9 cellular contexts compared by ENCODE assay signal in the genomic region with DNA sequence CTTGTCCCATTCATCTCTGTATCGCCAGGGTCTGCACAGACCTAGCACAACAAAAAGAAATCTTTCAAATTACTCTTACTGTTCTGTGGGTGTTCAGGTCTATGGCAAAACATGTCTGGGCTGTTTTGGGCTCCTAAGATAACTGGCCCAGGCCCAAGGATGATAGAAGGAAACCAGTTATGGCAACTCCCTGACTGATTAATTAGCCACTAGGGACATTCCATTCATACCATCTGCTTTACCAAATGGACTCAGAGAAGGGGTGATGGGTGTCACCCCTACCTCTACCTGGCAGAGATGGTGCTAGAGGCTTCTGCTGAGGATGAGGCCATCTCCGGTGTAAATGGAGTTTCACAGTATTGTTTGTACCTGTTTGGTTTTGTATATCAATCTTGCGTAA. TPM values are rescaled to one million over a fixed set of nuclear protein-coding genes. Genes with fewer than 3 reads are reported as not detected.
A peak's percentile ranks its signal among the peaks of the same experiment; 100 is the strongest.
DNase-seq lines count a peak whose midpoint lies in the region; ATAC-seq, FAIRE-seq and TF ChIP-seq lines count a peak whose summit lies in the region.
"Had no signal": no experiment of that assay in that cellular context is flagged by ENCODE, and none has a peak within 500 bp of the region (broad histone marks: within the 10 kb centered on the region; RNA-seq: fewer than 3 reads in every experiment).

No MANE protein-coding gene starts in this region.

- H3K4me1 Mint-ChIP-seq in activated naive CD4-positive, alpha-beta T cell treated with anti-CD3 and anti-CD28 coated beads, Interleukin-2, amount 10 ng/mL, durations not matched to agents 7 days and 5 days, result peaks cover 36% of the 10 kb centered on the region
- H3K4me1 Mint-ChIP-seq in activated T-helper 1 cell treated with anti-CD3 and anti-CD28 coated beads, Interleukin-12 subunit alpha, Interleukin-12 subunit beta, Interleukin-2, Interleukin-4 antibody, amounts not matched to agents 30 ng/mL and 10 ng/mL and 1 ng/mL, durations not matched to agents 14 hours and 24 hours and 36 hours (ENCODE audit: low read depth), result peaks cover 49% of the 10 kb centered on the region

- TF ChIP-seq POLR2A in HepG2 (IDR thresholded peaks at IDR 0.05; ENCODE audit: insufficient read depth in 1 of 2, low read depth in 2 of 2, low read length in 2 of 2) (no peak), tibial nerve (IDR thresholded peaks at IDR 0.05) (no peak)

- no peak for ATAC-seq in HepG2
- ATAC-seq in GM21619 (IDR thresholded peaks at IDR 0.05; ENCODE audit: unreplicated experiment), result no peak

- no peak for FAIRE-seq in HepG2 (lab: Jason Lieb, UNC)

- H3K9ac ChIP-seq in HepG2 (ENCODE audit: insufficient read depth, low read depth, low read length), result no peak overlapping the region

- H3K4me3 ChIP-seq in HepG2 (replicated peaks in 1 of 3; ENCODE audit: insufficient read depth in 1 of 3, low read depth in 2 of 3, low read length in 3 of 3) (no peak overlapping the region), tibial nerve (peak overlapping the region in 2 of 4 donors; percentile 81 to 85)
- H3K4me3 ChIP-seq: cardiac muscle cell had no signal

- H3K9me3 ChIP-seq in HepG2 (ENCODE audit: low read length) (no peaks in the 10 kb centered on the region), tibial nerve (no peaks in the 10 kb centered on the region)

- H2AFZ ChIP-seq in HepG2 (ENCODE audit: low read length), result no peak overlapping the region

- CTCF ChIA-PET in activated naive CD4-positive, alpha-beta T cell treated with anti-CD3 and anti-CD28 coated beads, Interleukin-2, amount 10 ng/mL, durations not matched to agents 7 days and 5 days (lab: Charles Lee), result no interaction called here
- CTCF ChIA-PET in HepG2 (lab: Yijun Ruan, JAX; ENCODE audit: low intra/inter-chr PET ratio, low total read pairs), result no interaction called here

- H3K4me1 ChIP-seq in HepG2 (ENCODE audit: insufficient read depth, low read length) (peaks cover 64% of the 10 kb centered on the region), tibial nerve (peaks cover 0 to 51% (median 17%) of the 10 kb centered on the region in 4 donors)

- no peak for DNase-seq in activated naive CD4-positive, alpha-beta T cell treated with anti-CD3 and anti-CD28 coated beads, Interleukin-2, amount 10 ng/mL, durations not matched to agents 7 days and 5 days
- DNase-seq in activated naive CD4-positive, alpha-beta T cell (lab: John Stamatoyannopoulos, UW), result no peak
- DNase-seq in activated T-helper 1 cell treated with anti-CD3 and anti-CD28 coated beads, Interleukin-12 subunit alpha, Interleukin-12 subunit beta, Interleukin-2, Interleukin-4 antibody, amounts not matched to agents 30 ng/mL and 10 ng/mL and 1 ng/mL, durations not matched to agents 14 hours and 24 hours and 36 hours (ENCODE audit: low spot score), result no peak
- DNase-seq in HepG2 (ENCODE audit: low spot score) (no peak), tibial nerve (ENCODE audit: low spot score in 2 of 2) (no peak), GM19240 (ENCODE audit: insufficient read length, low spot score) (no peak), SW480 (ENCODE audit: low spot score) (no peak)

- no peaks in the 10 kb centered on the region for H3K9me3 Mint-ChIP-seq in activated naive CD4-positive, alpha-beta T cell treated with anti-CD3 and anti-CD28 coated beads, Interleukin-2, amount 10 ng/mL, durations not matched to agents 7 days and 5 days
- H3K9me3 Mint-ChIP-seq in activated T-helper 1 cell treated with anti-CD3 and anti-CD28 coated beads, Interleukin-12 subunit alpha, Interleukin-12 subunit beta, Interleukin-2, Interleukin-4 antibody, amounts not matched to agents 30 ng/mL and 10 ng/mL and 1 ng/mL, durations not matched to agents 14 hours and 24 hours and 36 hours, result no peaks in the 10 kb centered on the region

- no peaks in the 10 kb centered on the region; a peak in 1 of 5 replicates for H3K27me3 ChIP-seq in HepG2 (ENCODE audit: control insufficient read depth in 1 of 2, insufficient read depth in 2 of 2, low read length in 2 of 2)
- no peaks in the 10 kb centered on the region for H3K27me3 ChIP-seq in tibial nerve

- peak overlapping the region; percentile 76 for H3K4me3 Mint-ChIP-seq in activated naive CD4-positive, alpha-beta T cell treated with anti-CD3 and anti-CD28 coated beads, Interleukin-2, amount 10 ng/mL, durations not matched to agents 7 days and 5 days
- H3K4me3 Mint-ChIP-seq in activated T-helper 1 cell treated with anti-CD3 and anti-CD28 coated beads, Interleukin-12 subunit alpha, Interleukin-12 subunit beta, Interleukin-2, Interleukin-4 antibody, amounts not matched to agents 30 ng/mL and 10 ng/mL and 1 ng/mL, durations not matched to agents 14 hours and 24 hours and 36 hours, result peak overlapping the region; percentile 80

- POLR2A ChIA-PET in HepG2 (lab: Yijun Ruan, JAX), result interaction anchor here (2.4 kb wide), 1 partner anchor 69 kb away, joined by 17 read pairs; the partner anchor contains the start of genes FKBP15 and SLC31A1

- TF ChIP-seq RAD21 in HepG2 (CRISPR knock-in tag; IDR thresholded peaks at IDR 0.05), result no peak

- H3K27ac ChIP-seq in HepG2 (ENCODE audit: extremely low read length, insufficient read depth, low read length) (no peak overlapping the region), tibial nerve (peak overlapping the region in 3 of 4 donors; percentile 50 to 94 (median 91))
- H3K27ac ChIP-seq: cardiac muscle cell had no signal

- no peaks in the 10 kb centered on the region; a peak in 2 of 5 replicates for H3K36me3 ChIP-seq in HepG2 (replicated peaks in 1 of 2; ENCODE audit: control insufficient read depth in 1 of 2, insufficient read depth in 2 of 2, low read length in 2 of 2)
- H3K36me3 ChIP-seq in tibial nerve, result peaks cover 0 to 22% (median 0%) of the 10 kb centered on the region in 3 donors
- H3K36me3 ChIP-seq: cardiac muscle cell had no signal

- H3K4me2 ChIP-seq in HepG2 (ENCODE audit: low read depth, low read length), result peak overlapping the region; percentile 82; the same call in 1 of the 2 replicates

- no peaks in the 10 kb centered on the region for H3K79me2 ChIP-seq in HepG2 (ENCODE audit: insufficient read depth, low read length)

- TF ChIP-seq CTCF in HepG2 (CRISPR knock-in tag; IDR thresholded peaks at IDR 0.05) (no peak), tibial nerve (IDR thresholded peaks at IDR 0.05) (no peak)

- intact Hi-C loops in activated T-helper 1 cell treated with anti-CD3 and anti-CD28 coated beads, Interleukin-12 subunit alpha, Interleukin-12 subunit beta, Interleukin-2, Interleukin-4 antibody, amounts not matched to agents 30 ng/mL and 10 ng/mL and 1 ng/mL, durations not matched to agents 14 hours and 24 hours and 36 hours (cut with micrococcal nuclease), result loop anchor here (5.0 kb wide), 1 partner anchor 40 kb away; no protein-coding TSS in a partner anchor
- intact Hi-C loops in HepG2 (cut with micrococcal nuclease; ENCODE audit: unreplicated experiment), result loop anchor here (5.0 kb wide), 1 partner anchor 70 kb away; the partner anchor contains the start of genes FKBP15 and SLC31A1

- H3K36me3 Mint-ChIP-seq in activated naive CD4-positive, alpha-beta T cell treated with anti-CD3 and anti-CD28 coated beads, Interleukin-2, amount 10 ng/mL, durations not matched to agents 7 days and 5 days, result peaks cover 4% of the 10 kb centered on the region
- H3K36me3 Mint-ChIP-seq in activated T-helper 1 cell treated with anti-CD3 and anti-CD28 coated beads, Interleukin-12 subunit alpha, Interleukin-12 subunit beta, Interleukin-2, Interleukin-4 antibody, amounts not matched to agents 30 ng/mL and 10 ng/mL and 1 ng/mL, durations not matched to agents 14 hours and 24 hours and 36 hours (ENCODE audit: low read depth), result peaks cover 7% of the 10 kb centered on the region

- BruUV-seq in HepG2 (replicated peaks; lab: Mats Ljungman, UMichigan), result no TSS peak

- no peaks in the 10 kb centered on the region for H4K20me1 ChIP-seq in HepG2 (ENCODE audit: insufficient read depth, low read length)

- 95% methylated on average over 3 of the region's 3 CpGs for WGBS in HepG2 (ENCODE audit: low lambda C conversion rate)
- WGBS in tibial nerve, 2 donors, result 82 to 88% methylated on average over 3 of the region's 3 CpGs

- in situ Hi-C loops in HepG2 (cut with HindIII; ENCODE audit: extremely low pct_ligation_motif_present, low pct_unique_long_range_greater_than_20kb), result no loop called here

- H3K27me3 Mint-ChIP-seq in activated naive CD4-positive, alpha-beta T cell treated with anti-CD3 and anti-CD28 coated beads, Interleukin-2, amount 10 ng/mL, durations not matched to agents 7 days and 5 days, result peaks cover 13% of the 10 kb centered on the region
- peaks cover 7% of the 10 kb centered on the region for H3K27me3 Mint-ChIP-seq in activated T-helper 1 cell treated with anti-CD3 and anti-CD28 coated beads, Interleukin-12 subunit alpha, Interleukin-12 subunit beta, Interleukin-2, Interleukin-4 antibody, amounts not matched to agents 30 ng/mL and 10 ng/mL and 1 ng/mL, durations not matched to agents 14 hours and 24 hours and 36 hours (ENCODE audit: insufficient read depth)

- no peak overlapping the region for H3K27ac Mint-ChIP-seq in activated naive CD4-positive, alpha-beta T cell treated with anti-CD3 and anti-CD28 coated beads, Interleukin-2, amount 10 ng/mL, durations not matched to agents 7 days and 5 days
- H3K27ac Mint-ChIP-seq in activated T-helper 1 cell treated with anti-CD3 and anti-CD28 coated beads, Interleukin-12 subunit alpha, Interleukin-12 subunit beta, Interleukin-2, Interleukin-4 antibody, amounts not matched to agents 30 ng/mL and 10 ng/mL and 1 ng/mL, durations not matched to agents 14 hours and 24 hours and 36 hours, result peak overlapping the region; percentile 29

- TF ChIP-seq EP300 in HepG2 (IDR thresholded peaks at IDR 0.05; ENCODE audit: low read depth in 2 of 2, low read length in 2 of 2), result no peak
- TF ChIP-seq EP300 in HepG2 (CRISPR knock-in tag; IDR thresholded peaks at IDR 0.05; ENCODE audit: borderline replicate concordance), result no peak
- TF ChIP-seq EP300 in tibial nerve (IDR thresholded peaks at IDR 0.05), result no peak

RNA-seq across cellular contexts. Expression of gene SLC31A2, which starts 1.9 kb away (rescaled TPM):
- total RNA-seq in activated T-helper 1 cell treated with anti-CD3 and anti-CD28 coated beads, Interleukin-12 subunit alpha, Interleukin-12 subunit beta, Interleukin-2, Interleukin-4 antibody, amounts not matched to agents 30 ng/mL and 10 ng/mL and 1 ng/mL, durations not matched to agents 14 hours and 24 hours and 36 hours, result 6.0 and 6.5 TPM in 2 replicates
- 6.0 and 9.3 TPM in 2 replicates for total RNA-seq in HepG2 (2016; rRNA removed; fragmentation: Illumina TruSeq; extraction: Trizol)
- 1.5 and 1.9 TPM in 2 replicates for total RNA-seq in HepG2 (2016; cell fraction: cytosol; rRNA removed; fragmentation: Illumina TruSeq; extraction: Trizol; ENCODE audit: low read depth)
- total RNA-seq in HepG2 (2016; cell fraction: insoluble cytoplasmic fraction; rRNA removed; fragmentation: Illumina TruSeq; extraction: Trizol), result 7.4 and 9.7 TPM in 2 replicates
- 3.7 and 5.5 TPM in 2 replicates for total RNA-seq in HepG2 (2016; cell fraction: membrane; rRNA removed; fragmentation: Illumina TruSeq; extraction: Trizol)
- total RNA-seq in HepG2 (2016; cell fraction: nucleus; rRNA removed; fragmentation: Illumina TruSeq; extraction: Trizol), result 9.1 TPM in 2 replicates
- polyA plus RNA-seq in HepG2 (2011; rRNA removed), result 10.2 and 10.9 TPM in 2 replicates
- polyA plus RNA-seq in HepG2 (2011; cell fraction: cytosol; rRNA removed), result 10.4 and 13.6 TPM in 2 replicates
- polyA plus RNA-seq in HepG2 (2011; cell fraction: nucleus; rRNA removed), result 5.6 and 5.9 TPM in 2 replicates
- 3.1 and 5.5 TPM in 2 replicates for polyA plus RNA-seq in HepG2 (2012)
- 1.0 and 1.6 TPM in 2 replicates for polyA plus RNA-seq in HepG2 (2016; cell fraction: cytosol; fragmentation: Illumina TruSeq; extraction: Trizol; ENCODE audit: low read depth)
- 5.0 and 5.6 TPM in 2 replicates for polyA plus RNA-seq in HepG2 (2016; cell fraction: insoluble cytoplasmic fraction; fragmentation: Illumina TruSeq; extraction: Trizol; ENCODE audit: low read depth)
- 2.8 and 2.9 TPM in 2 replicates for polyA plus RNA-seq in HepG2 (2016; cell fraction: membrane; fragmentation: Illumina TruSeq; extraction: Trizol; ENCODE audit: low read depth)
- 10.8 and 11.0 TPM in 2 replicates for polyA plus RNA-seq in HepG2 (2016; cell fraction: nucleus; fragmentation: Illumina TruSeq; extraction: Trizol; ENCODE audit: insufficient read depth, low read depth)
- 10.3 and 20.0 TPM in 2 replicates for polyA minus RNA-seq in HepG2 (2011; rRNA and poly(A)+ RNA removed; ENCODE audit: low replicate concordance)
- polyA minus RNA-seq in HepG2 (2011; cell fraction: cytosol; rRNA and poly(A)+ RNA removed), result 3.7 and 5.4 TPM in 2 replicates
- polyA minus RNA-seq in HepG2 (2011; cell fraction: nucleus; rRNA and poly(A)+ RNA removed), result 12.2 and 15.7 TPM in 2 replicates
- total RNA-seq in tibial nerve, result 10 to 100 TPM; 25.3 to 50.4 (median 39.9) TPM
